In the genomic region with DNA sequence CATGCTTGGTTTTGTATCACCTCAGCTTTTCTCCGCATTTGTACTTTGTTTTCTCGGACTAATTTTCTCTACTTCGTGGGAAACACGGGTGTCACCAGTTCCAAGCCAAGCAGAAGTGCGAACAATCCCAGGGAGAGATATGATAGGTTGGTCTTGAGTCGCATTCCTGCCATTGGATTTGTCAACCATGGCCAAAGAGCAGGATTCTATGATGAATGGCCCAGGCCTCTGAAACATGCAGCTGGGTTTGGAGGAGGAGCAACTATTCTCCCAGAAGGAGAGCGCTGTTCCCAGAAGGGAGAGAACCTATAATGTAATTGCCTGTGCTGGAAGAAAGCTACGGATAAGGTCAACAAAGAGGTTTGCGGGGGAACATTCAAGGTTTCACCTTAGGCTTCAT, we compare ENCODE assay signal across 41 cellular contexts. TPM values are rescaled to one million over a fixed set of nuclear protein-coding genes. Genes with fewer than 3 reads are reported as not detected.
"Had no signal": no experiment of that assay in that cellular context is flagged by ENCODE, and none has a peak within 500 bp of the region (broad histone marks: within the 10 kb centered on the region; RNA-seq: fewer than 3 reads in every experiment).

No MANE protein-coding gene starts in this region.

- DNase-seq: activated B cell treated with CpG ODN at 0.5 μM for 24 hours; activated CD4-positive, alpha-beta memory T cell treated with anti-CD3 and anti-CD28 coated beads for 36 hours; activated CD4-positive, alpha-beta T cell treated with anti-CD3 and anti-CD28 coated beads for 4 hours; activated CD4-positive, alpha-beta T cell treated with anti-CD3 and anti-CD28 coated beads, Interleukin-2, amount 10 ng/mL, durations not matched to agents 24 days and 14 days; activated CD4-positive, alpha-beta T cell treated with anti-CD3 and anti-CD28 coated beads, Interleukin-2, amount 50 U/mL, for 1 hour; activated CD4-positive, alpha-beta T cell treated with anti-CD3 and anti-CD28 coated beads, Interleukin-2, amount 50 U/mL, for 4 hours; activated CD4-positive, CD25-positive, alpha-beta regulatory T cell treated with anti-CD3 and anti-CD28 coated beads, Interleukin-2, amount 50 U/mL, for 72 hours; activated CD8-positive, alpha-beta memory T cell treated with anti-CD3 and anti-CD28 coated beads, Interleukin-2, amount 50 U/mL, for 4 hours; activated CD8-positive, alpha-beta T cell treated with anti-CD3 and anti-CD28 coated beads for 36 hours; activated effector memory CD4-positive, alpha-beta T cell treated with anti-CD3 and anti-CD28 coated beads, Interleukin-2, amount 50 U/mL, for 16 hours; activated gamma-delta T cell treated with Interleukin-2 at 50 U/mL for 16 hours; activated naive CD4-positive, alpha-beta T cell; activated naive CD4-positive, alpha-beta T cell treated with anti-CD3 and anti-CD28 coated beads, Interleukin-2, amount 10 ng/mL, durations not matched to agents 7 days and 5 days; activated naive CD8-positive, alpha-beta T cell treated with anti-CD3 and anti-CD28 coated beads, Interleukin-2, amount 10 ng/mL, durations not matched to agents 7 days and 5 days; activated naive CD8-positive, alpha-beta T cell treated with anti-CD3 and anti-CD28 coated beads, Interleukin-2, amount 50 U/mL, for 24 hours; activated T-cell treated with anti-CD3 and anti-CD28 coated beads for 4 hours; activated T-cell treated with anti-CD3 and anti-CD28 coated beads, Interleukin-2, amount 50 U/mL, for 1 hour; activated T-cell treated with anti-CD3 and anti-CD28 coated beads, Interleukin-2, amount 50 U/mL, for 4 hours; activated T-cell treated with anti-CD3 and anti-CD28 coated beads, Interleukin-2, amount 50 U/mL, for 72 hours; amniotic stem cell; aorta; body of pancreas; brain microvascular endothelial cell; caudate nucleus; cerebellar nuclear complex; T-helper 1 cell; T-helper 2 cell; T-helper 9 cell had no signal

- H3K27me3 ChIP-seq: body of pancreas, brain microvascular endothelial cell, cardiac muscle cell had no signal

- H3K36me3 ChIP-seq: brain microvascular endothelial cell, cardiac muscle cell had no signal

- H3K4me1 Mint-ChIP-seq: activated B cell treated with CpG ODN at 0.5 μM for 24 hours; activated CD4-positive, alpha-beta T cell treated with anti-CD3 and anti-CD28 coated beads, Interleukin-2, amount 10 ng/mL, durations not matched to agents 24 days and 14 days; activated naive CD4-positive, alpha-beta T cell treated with anti-CD3 and anti-CD28 coated beads, Interleukin-2, amount 10 ng/mL, durations not matched to agents 7 days and 5 days; activated naive CD4-positive, alpha-beta T cell treated with anti-CD3 and anti-CD28 coated beads, Interleukin-2, amount 50 U/mL, for 24 hours; activated T-helper 17 cell treated with anti-CD3 and anti-CD28 coated beads, Interleukin-2, amount 50 U/mL, for 72 hours; central memory CD8-positive, alpha-beta T cell had no signal

- H3K9me3 Mint-ChIP-seq: activated B cell treated with CpG ODN at 0.5 μM for 24 hours; activated CD4-positive, alpha-beta T cell treated with anti-CD3 and anti-CD28 coated beads, Interleukin-2, amount 10 ng/mL, durations not matched to agents 24 days and 14 days; activated CD8-positive, alpha-beta T cell treated with anti-CD3 and anti-CD28 coated beads for 36 hours; activated naive CD4-positive, alpha-beta T cell treated with anti-CD3 and anti-CD28 coated beads, Interleukin-2, amount 50 U/mL, for 24 hours; activated naive CD8-positive, alpha-beta T cell treated with anti-CD3 and anti-CD28 coated beads, Interleukin-2, amount 10 ng/mL, durations not matched to agents 7 days and 5 days; activated naive CD8-positive, alpha-beta T cell treated with anti-CD3 and anti-CD28 coated beads, Interleukin-2, amount 50 U/mL, for 24 hours; activated T-cell treated with anti-CD3 and anti-CD28 coated beads, Interleukin-2, amount 50 U/mL, for 4 hours; activated T-cell treated with anti-CD3 and anti-CD28 coated beads, Interleukin-2, amount 50 U/mL, for 72 hours; activated T-helper 1 cell treated with anti-CD3 and anti-CD28 coated beads, Interleukin-12 subunit alpha, Interleukin-12 subunit beta, Interleukin-2, Interleukin-4 antibody, amounts not matched to agents 30 ng/mL and 10 ng/mL and 1 ng/mL, durations not matched to agents 14 hours and 24 hours and 36 hours; activated T-helper 17 cell treated with anti-CD3 and anti-CD28 coated beads, Interleukin-2, amount 50 U/mL, for 72 hours; central memory CD8-positive, alpha-beta T cell; T-helper 1 cell treated with Interleukin-12 subunit alpha and Interleukin-12 subunit beta and Interleukin-4 antibody, amounts not matched to agents 30 μg/mL and 1 μg/mL, for 36 hours; T-helper 2 cell treated with Interferon-gamma antibody and Interleukin-4, amounts not matched to agents 5 μg/mL and 100 μg/mL, for 36 hours had no signal

- H3K9me3 ChIP-seq: body of pancreas had no signal

- ATAC-seq: activated CD8-positive, alpha-beta T cell treated with anti-CD3 and anti-CD28 coated beads for 36 hours; activated naive CD8-positive, alpha-beta T cell treated with anti-CD3 and anti-CD28 coated beads, Interleukin-2, amount 50 U/mL, for 24 hours; activated T-cell treated with anti-CD3 and anti-CD28 coated beads, Interleukin-2, amount 50 U/mL, for 4 hours; activated T-cell treated with anti-CD3 and anti-CD28 coated beads, Interleukin-2, amount 50 U/mL, for 72 hours; activated T-helper 17 cell treated with anti-CD3 and anti-CD28 coated beads, Interleukin-2, amount 50 U/mL, for 72 hours; body of pancreas had no signal

- H3K4me1 ChIP-seq: body of pancreas had no signal

- H3K4me3 Mint-ChIP-seq: activated B cell treated with CpG ODN at 0.5 μM for 24 hours; activated CD4-positive, alpha-beta memory T cell treated with anti-CD3 and anti-CD28 coated beads for 36 hours; activated CD4-positive, alpha-beta T cell treated with anti-CD3 and anti-CD28 coated beads, Interleukin-2, amount 10 ng/mL, durations not matched to agents 24 days and 14 days; activated CD8-positive, alpha-beta T cell treated with anti-CD3 and anti-CD28 coated beads for 36 hours; activated naive CD4-positive, alpha-beta T cell treated with anti-CD3 and anti-CD28 coated beads, Interleukin-2, amount 10 ng/mL, durations not matched to agents 7 days and 5 days; activated naive CD4-positive, alpha-beta T cell treated with anti-CD3 and anti-CD28 coated beads, Interleukin-2, amount 50 U/mL, for 24 hours; activated naive CD8-positive, alpha-beta T cell; activated naive CD8-positive, alpha-beta T cell treated with anti-CD3 and anti-CD28 coated beads, Interleukin-2, amount 10 ng/mL, durations not matched to agents 7 days and 5 days; activated naive CD8-positive, alpha-beta T cell treated with anti-CD3 and anti-CD28 coated beads, Interleukin-2, amount 50 U/mL, for 24 hours; activated T-cell treated with anti-CD3 and anti-CD28 coated beads, Interleukin-2, amount 50 U/mL, for 4 hours; activated T-cell treated with anti-CD3 and anti-CD28 coated beads, Interleukin-2, amount 50 U/mL, for 72 hours; activated T-helper 1 cell treated with anti-CD3 and anti-CD28 coated beads, Interleukin-12 subunit alpha, Interleukin-12 subunit beta, Interleukin-2, Interleukin-4 antibody, amounts not matched to agents 30 ng/mL and 10 ng/mL and 1 ng/mL, durations not matched to agents 14 hours and 24 hours and 36 hours; activated T-helper 17 cell treated with anti-CD3 and anti-CD28 coated beads, Interleukin-2, amount 50 U/mL, for 72 hours; central memory CD8-positive, alpha-beta T cell; T-helper 1 cell treated with Interleukin-12 subunit alpha and Interleukin-12 subunit beta and Interleukin-4 antibody, amounts not matched to agents 30 μg/mL and 1 μg/mL, for 36 hours; T-helper 2 cell treated with Interferon-gamma antibody and Interleukin-4, amounts not matched to agents 5 μg/mL and 100 μg/mL, for 36 hours had no signal

- H3K27ac ChIP-seq: body of pancreas, brain microvascular endothelial cell, cardiac muscle cell, VCaP had no signal

- H3K36me3 Mint-ChIP-seq: activated CD4-positive, alpha-beta memory T cell treated with anti-CD3 and anti-CD28 coated beads for 36 hours; activated naive CD4-positive, alpha-beta T cell treated with anti-CD3 and anti-CD28 coated beads, Interleukin-2, amount 10 ng/mL, durations not matched to agents 7 days and 5 days; activated naive CD4-positive, alpha-beta T cell treated with anti-CD3 and anti-CD28 coated beads, Interleukin-2, amount 50 U/mL, for 24 hours; activated naive CD8-positive, alpha-beta T cell; activated naive CD8-positive, alpha-beta T cell treated with anti-CD3 and anti-CD28 coated beads, Interleukin-2, amount 10 ng/mL, durations not matched to agents 7 days and 5 days had no signal

- H3K4me3 ChIP-seq: body of pancreas, cardiac muscle cell had no signal

- H3K27ac Mint-ChIP-seq: activated B cell treated with CpG ODN at 0.5 μM for 24 hours; activated CD4-positive, alpha-beta memory T cell treated with anti-CD3 and anti-CD28 coated beads for 36 hours; activated CD4-positive, alpha-beta T cell treated with anti-CD3 and anti-CD28 coated beads, Interleukin-2, amount 10 ng/mL, durations not matched to agents 24 days and 14 days; activated CD8-positive, alpha-beta T cell treated with anti-CD3 and anti-CD28 coated beads for 36 hours; activated naive CD4-positive, alpha-beta T cell treated with anti-CD3 and anti-CD28 coated beads, Interleukin-2, amount 10 ng/mL, durations not matched to agents 7 days and 5 days; activated naive CD4-positive, alpha-beta T cell treated with anti-CD3 and anti-CD28 coated beads, Interleukin-2, amount 50 U/mL, for 24 hours; activated naive CD8-positive, alpha-beta T cell; activated naive CD8-positive, alpha-beta T cell treated with anti-CD3 and anti-CD28 coated beads, Interleukin-2, amount 10 ng/mL, durations not matched to agents 7 days and 5 days; activated naive CD8-positive, alpha-beta T cell treated with anti-CD3 and anti-CD28 coated beads, Interleukin-2, amount 50 U/mL, for 24 hours; activated T-cell treated with anti-CD3 and anti-CD28 coated beads, Interleukin-2, amount 50 U/mL, for 72 hours; activated T-helper 1 cell treated with anti-CD3 and anti-CD28 coated beads, Interleukin-12 subunit alpha, Interleukin-12 subunit beta, Interleukin-2, Interleukin-4 antibody, amounts not matched to agents 30 ng/mL and 10 ng/mL and 1 ng/mL, durations not matched to agents 14 hours and 24 hours and 36 hours; activated T-helper 17 cell treated with anti-CD3 and anti-CD28 coated beads, Interleukin-2, amount 50 U/mL, for 72 hours; T-helper 1 cell treated with Interleukin-12 subunit alpha and Interleukin-12 subunit beta and Interleukin-4 antibody, amounts not matched to agents 30 μg/mL and 1 μg/mL, for 36 hours; T-helper 2 cell treated with Interferon-gamma antibody and Interleukin-4, amounts not matched to agents 5 μg/mL and 100 μg/mL, for 36 hours had no signal

- H3K27me3 Mint-ChIP-seq: activated B cell treated with CpG ODN at 0.5 μM for 24 hours; activated CD4-positive, alpha-beta memory T cell treated with anti-CD3 and anti-CD28 coated beads for 36 hours; activated CD8-positive, alpha-beta T cell treated with anti-CD3 and anti-CD28 coated beads for 36 hours; activated naive CD4-positive, alpha-beta T cell treated with anti-CD3 and anti-CD28 coated beads, Interleukin-2, amount 50 U/mL, for 24 hours; activated naive CD8-positive, alpha-beta T cell; activated naive CD8-positive, alpha-beta T cell treated with anti-CD3 and anti-CD28 coated beads, Interleukin-2, amount 50 U/mL, for 24 hours; central memory CD8-positive, alpha-beta T cell had no signal

RNA-seq across cellular contexts. Expression of a gene that starts 10.3 kb away (rescaled TPM):
- total RNA-seq: activated B cell treated with CpG ODN at 0.5 μM for 24 hours; activated CD4-positive, alpha-beta memory T cell treated with anti-CD3 and anti-CD28 coated beads for 36 hours; activated CD4-positive, alpha-beta T cell treated with anti-CD3 and anti-CD28 coated beads, Interleukin-2, amount 10 ng/mL, durations not matched to agents 24 days and 14 days; activated CD8-positive, alpha-beta memory T cell treated with anti-CD3 and anti-CD28 coated beads for 36 hours; activated CD8-positive, alpha-beta T cell treated with anti-CD3 and anti-CD28 coated beads for 36 hours; activated naive CD8-positive, alpha-beta T cell treated with anti-CD3 and anti-CD28 coated beads, Interleukin-2, amount 10 ng/mL, durations not matched to agents 7 days and 5 days; activated T-cell treated with anti-CD3 and anti-CD28 coated beads, Interleukin-2, amount 50 U/mL, for 4 hours; activated T-cell treated with anti-CD3 and anti-CD28 coated beads, Interleukin-2, amount 50 U/mL, for 72 hours; activated T-helper 1 cell treated with anti-CD3 and anti-CD28 coated beads, Interleukin-12 subunit alpha, Interleukin-12 subunit beta, Interleukin-2, Interleukin-4 antibody, amounts not matched to agents 30 ng/mL and 10 ng/mL and 1 ng/mL, durations not matched to agents 14 hours and 24 hours and 36 hours; activated T-helper 17 cell treated with anti-CD3 and anti-CD28 coated beads, Interleukin-2, amount 50 U/mL, for 72 hours; aorta; astrocyte; body of pancreas; cardiac muscle cell; chondrocyte had no signal
- polyA plus RNA-seq: cardiac muscle cell had no signal

RNA-seq across cellular contexts. Expression of a gene that starts 14.1 kb away (rescaled TPM):
- total RNA-seq: astrocyte, bronchial epithelial cell, cardiac muscle cell, chondrocyte had no signal
- polyA plus RNA-seq: aorta, cardiac muscle cell had no signal
